ENCODE assay signal across 14 cellular contexts in genomic region chr21:27519357-27519756, GRCh38.
DNase-seq lines count a peak whose midpoint lies in the region; ATAC-seq and TF ChIP-seq lines count a peak whose summit lies in the region.
"Had no signal": no experiment of that assay in that cellular context is flagged by ENCODE, and none has a peak within 500 bp of the region (broad histone marks: within the 10 kb centered on the region; RNA-seq: fewer than 3 reads in every experiment).

No MANE protein-coding gene starts in this region.

- TF ChIP-seq CTCF in astrocyte of the cerebellum (IDR thresholded peaks at IDR 0.05; ENCODE audit: low read depth, low read length, missing control alignments) (no peak), foreskin keratinocyte (conservative IDR thresholded peaks at IDR 0.05) (no peak)

- H3K4me1 Mint-ChIP-seq in activated T-helper 1 cell treated with anti-CD3 and anti-CD28 coated beads, Interleukin-12 subunit alpha, Interleukin-12 subunit beta, Interleukin-2, Interleukin-4 antibody, amounts not matched to agents 30 ng/mL and 10 ng/mL and 1 ng/mL, durations not matched to agents 14 hours and 24 hours and 36 hours (ENCODE audit: low read depth): no peaks in the 10 kb centered on the region

- H3K27ac ChIP-seq in foreskin keratinocyte: no peak overlapping the region
- H3K27ac ChIP-seq: parathyroid adenoma, tibial artery had no signal

- H3K4me1 ChIP-seq in foreskin keratinocyte: no peaks in the 10 kb centered on the region
- H3K4me1 ChIP-seq: parathyroid adenoma, tibial artery had no signal

- no peak overlapping the region for H3K27ac Mint-ChIP-seq in activated T-helper 1 cell treated with anti-CD3 and anti-CD28 coated beads, Interleukin-12 subunit alpha, Interleukin-12 subunit beta, Interleukin-2, Interleukin-4 antibody, amounts not matched to agents 30 ng/mL and 10 ng/mL and 1 ng/mL, durations not matched to agents 14 hours and 24 hours and 36 hours

- H3K27me3 Mint-ChIP-seq in activated T-helper 1 cell treated with anti-CD3 and anti-CD28 coated beads, Interleukin-12 subunit alpha, Interleukin-12 subunit beta, Interleukin-2, Interleukin-4 antibody, amounts not matched to agents 30 ng/mL and 10 ng/mL and 1 ng/mL, durations not matched to agents 14 hours and 24 hours and 36 hours (ENCODE audit: insufficient read depth): no peaks in the 10 kb centered on the region

- no peak overlapping the region for H3K4me3 ChIP-seq in astrocyte of the cerebellum (ENCODE audit: low read depth, low read length)
- H3K4me3 ChIP-seq: tibial artery had no signal

- ATAC-seq in foreskin keratinocyte (peak; percentile 43), HG03175 (IDR thresholded peaks at IDR 0.05; ENCODE audit: unreplicated experiment) (no peak), GM21390 (IDR thresholded peaks at IDR 0.05; ENCODE audit: unreplicated experiment) (no peak)

- peaks cover 15% of the 10 kb centered on the region for H3K9me3 Mint-ChIP-seq in activated T-helper 1 cell treated with anti-CD3 and anti-CD28 coated beads, Interleukin-12 subunit alpha, Interleukin-12 subunit beta, Interleukin-2, Interleukin-4 antibody, amounts not matched to agents 30 ng/mL and 10 ng/mL and 1 ng/mL, durations not matched to agents 14 hours and 24 hours and 36 hours

- intact Hi-C loops in activated T-helper 1 cell treated with anti-CD3 and anti-CD28 coated beads, Interleukin-12 subunit alpha, Interleukin-12 subunit beta, Interleukin-2, Interleukin-4 antibody, amounts not matched to agents 30 ng/mL and 10 ng/mL and 1 ng/mL, durations not matched to agents 14 hours and 24 hours and 36 hours (cut with micrococcal nuclease): no loop called here

- in situ Hi-C loops in astrocyte of the cerebellum (cut with HindIII; ENCODE audit: low sequenced_read_pairs): no loop called here

- no peaks in the 10 kb centered on the region for H3K27me3 ChIP-seq in foreskin keratinocyte
- H3K27me3 ChIP-seq: tibial artery had no signal

- H3K4me3 Mint-ChIP-seq in activated T-helper 1 cell treated with anti-CD3 and anti-CD28 coated beads, Interleukin-12 subunit alpha, Interleukin-12 subunit beta, Interleukin-2, Interleukin-4 antibody, amounts not matched to agents 30 ng/mL and 10 ng/mL and 1 ng/mL, durations not matched to agents 14 hours and 24 hours and 36 hours: no peak overlapping the region

- DNase-seq in AG08395 (ENCODE audit: low spot score) (peak; percentile 47), HS-5 (ENCODE audit: low read depth) (peak; percentile 69), astrocyte of the cerebellum (ENCODE audit: low read depth) (peak; percentile 44), foreskin keratinocyte (peak; percentile 39 to 67), NCI-H1092 (lab: John Stamatoyannopoulos, UW) (no peak)
- no peak for DNase-seq in activated T-helper 1 cell treated with anti-CD3 and anti-CD28 coated beads, Interleukin-12 subunit alpha, Interleukin-12 subunit beta, Interleukin-2, Interleukin-4 antibody, amounts not matched to agents 30 ng/mL and 10 ng/mL and 1 ng/mL, durations not matched to agents 14 hours and 24 hours and 36 hours (ENCODE audit: low spot score)
- DNase-seq: activated CD8-positive, alpha-beta memory T cell treated with anti-CD3 and anti-CD28 coated beads for 24 hours; foreskin melanocyte; NCI-H187 treated with DMSO at 0.1 percent for 48 hours; Right ventricle myocardium superior; tibial artery had no signal

- no peaks in the 10 kb centered on the region for H3K36me3 Mint-ChIP-seq in activated T-helper 1 cell treated with anti-CD3 and anti-CD28 coated beads, Interleukin-12 subunit alpha, Interleukin-12 subunit beta, Interleukin-2, Interleukin-4 antibody, amounts not matched to agents 30 ng/mL and 10 ng/mL and 1 ng/mL, durations not matched to agents 14 hours and 24 hours and 36 hours (ENCODE audit: low read depth)

Comparison
In these comparisons a context has a peak if more than half of its experiments do, and no peak if none do; other contexts are left out.
1. DNase-seq: peak in AG08395 (single experiment), HS-5 (single experiment), astrocyte of the cerebellum (single experiment) and foreskin keratinocyte (2 of 2); none in NCI-H1092 (single experiment) and activated T-helper 1 cell treated with anti-CD3 and anti-CD28 coated beads, Interleukin-12 subunit alpha, Interleukin-12 subunit beta, Interleukin-2, Interleukin-4 antibody, amounts not matched to agents 30 ng/mL and 10 ng/mL and 1 ng/mL, durations not matched to agents 14 hours and 24 hours and 36 hours (single experiment).